8 cellular contexts compared by ENCODE assay signal in genomic region chr7:112516418-112516817, GRCh38. TPM values are rescaled to one million over a fixed set of nuclear protein-coding genes. Genes with fewer than 3 reads are reported as not detected.
A peak's percentile ranks its signal among the peaks of the same experiment; 100 is the strongest.
DNase-seq lines count a peak whose midpoint lies in the region; ATAC-seq, FAIRE-seq and TF ChIP-seq lines count a peak whose summit lies in the region.
"Not testable (repeated sequence)": the region's sequence is repeated elsewhere in the genome, so short reads cannot be mapped to it uniquely, and the experiment has no call there.
"Had no signal": no experiment of that assay in that cellular context is flagged by ENCODE, and none has a peak within 500 bp of the region (broad histone marks: within the 10 kb centered on the region; RNA-seq: fewer than 3 reads in every experiment).

No MANE protein-coding gene starts in this region.

- not testable (repeated sequence) for TF ChIP-seq RAD21 in K562 (CRISPR knock-in tag; conservative IDR thresholded peaks at IDR 0.05 in 1 of 2, IDR thresholded peaks at IDR 0.05 in 1 of 2)

- not testable (repeated sequence) for BruUV-seq in K562 (replicated peaks; lab: Mats Ljungman, UMichigan)

- H3K18ac ChIP-seq in neuronal stem cell (ENCODE audit: low read length) = not testable (repeated sequence)

- not testable (repeated sequence) for H3K23ac ChIP-seq in neuronal stem cell (ENCODE audit: low read depth, low read length, poor library complexity)

- H2BK12ac ChIP-seq in neuronal stem cell (ENCODE audit: low read length) = not testable (repeated sequence)

- not testable (repeated sequence) for H3K4me1 ChIP-seq in K562 (replicated peaks in 1 of 2; ENCODE audit: control insufficient read depth in 2 of 2, insufficient read depth in 2 of 2, low read length in 2 of 2); foreskin keratinocyte; lung (ENCODE audit: control insufficient read depth in 2 of 2, insufficient read depth in 2 of 2, low read length in 2 of 2); neuronal stem cell (ENCODE audit: control insufficient read depth in 2 of 2, insufficient read depth in 1 of 2, low read depth in 1 of 2, low read length in 2 of 2)

- H3K36me3 ChIP-seq in K562 (ENCODE audit: control insufficient read depth, insufficient read depth, low read length); lung (ENCODE audit: control insufficient read depth in 2 of 2, insufficient read depth in 2 of 2, low read length in 2 of 2); neuronal stem cell (replicated peaks in 1 of 2; ENCODE audit: control insufficient read depth in 2 of 2, insufficient read depth in 2 of 2, low read length in 2 of 2): not testable (repeated sequence)

- POLR2A ChIA-PET in K562 (lab: Yijun Ruan, JAX) = not testable (repeated sequence)

- not testable (repeated sequence) for H3K4me2 ChIP-seq in K562 (ENCODE audit: insufficient read depth, low read length); neuronal stem cell (ENCODE audit: insufficient read depth, low read length, poor library complexity, severe bottlenecking)

- CTCF ChIA-PET in K562 (lab: Yijun Ruan, JAX; ENCODE audit: low intra/inter-chr PET ratio) = not testable (repeated sequence)

- TF ChIP-seq POLR2A in K562 (conservative IDR thresholded peaks at IDR 0.05) = not testable (repeated sequence)

- H3K9me3 ChIP-seq in K562 (replicated peaks; ENCODE audit: control insufficient read depth, insufficient read depth, low read depth, low read length); lung (ENCODE audit: control insufficient read depth in 2 of 2, insufficient read depth in 1 of 2, low read length in 1 of 2); neuronal stem cell (replicated peaks in 1 of 2; ENCODE audit: control insufficient read depth in 2 of 2, insufficient read depth in 1 of 2, low read depth in 1 of 2, low read length in 2 of 2): not testable (repeated sequence)

- FAIRE-seq in K562 (lab: Jason Lieb, UNC) = not testable (repeated sequence)

- WGBS in K562 (ENCODE audit: insufficient coverage, low coverage, missing lambda C conversion rate) = 3% methylated on average over 5 of the region's 5 CpGs
- WGBS in lung, 2 donors = 74 to 83% methylated on average over 5 of the region's 5 CpGs
- no CpG with 5 or more reads among the region's 5 CpGs for WGBS in neuronal stem cell (ENCODE audit: extremely low coverage in 2 of 2, insufficient read length in 2 of 2, insufficient replicate concordance in 1 of 2), 2 donors

- H2BK5ac ChIP-seq in neuronal stem cell (ENCODE audit: low read length) = not testable (repeated sequence)

- H3K27ac ChIP-seq in K562 (ENCODE audit: extremely low read depth, low read depth, low read length); foreskin keratinocyte; lung (ENCODE audit: low read depth in 1 of 2, low read length in 1 of 2); neuronal stem cell (replicated peaks; ENCODE audit: low read length): not testable (repeated sequence)

- DNase-seq in NCI-H69 (lab: John Stamatoyannopoulos, UW) = peak; percentile 16
- DNase-seq in K562 (ENCODE audit: extremely low read depth in 1 of 4, low spot score in 3 of 4); foreskin keratinocyte; neuronal stem cell (ENCODE audit: low spot score): not testable (repeated sequence)
- peak; percentile 34 for DNase-seq in dermis blood vessel endothelial cell
- DNase-seq in epithelial cell of esophagus (ENCODE audit: low read depth) = peak; percentile 47
- DNase-seq in lung (ENCODE audit: low spot score) = peak; percentile 6

- not testable (repeated sequence) for H4K8ac ChIP-seq in neuronal stem cell (ENCODE audit: low read depth, low read length)

- not testable (repeated sequence) for H3K9ac ChIP-seq in K562 (ENCODE audit: insufficient read depth in 1 of 2, low read depth in 2 of 2, low read length in 2 of 2); neuronal stem cell (ENCODE audit: low read depth, low read length, poor library complexity)

- not testable (repeated sequence) for H4K91ac ChIP-seq in neuronal stem cell (ENCODE audit: low read depth, low read length, poor library complexity)

- not testable (repeated sequence) for H2BK120ac ChIP-seq in neuronal stem cell (ENCODE audit: low read depth, low read length)

- H3K14ac ChIP-seq in neuronal stem cell (ENCODE audit: low read length) = not testable (repeated sequence)

- peak in 1 of 3 experiments; percentile 8; a peak in 1 of 6 replicates for TF ChIP-seq CTCF in K562 (IDR thresholded peaks at IDR 0.05 in 2 of 3, conservative IDR thresholded peaks at IDR 0.05 in 1 of 3; ENCODE audit: insufficient read depth in 2 of 3, low read depth in 1 of 3, low read length in 3 of 3)
- TF ChIP-seq CTCF in epithelial cell of esophagus (IDR thresholded peaks at IDR 0.05; ENCODE audit: insufficient read depth, low read depth, low read length, missing control alignments); foreskin keratinocyte (conservative IDR thresholded peaks at IDR 0.05); lung (IDR thresholded peaks at IDR 0.05; ENCODE audit: control extremely low read depth, extremely low read depth): not testable (repeated sequence)

- not testable (repeated sequence) for H3K4ac ChIP-seq in neuronal stem cell (ENCODE audit: low read length)

- intact Hi-C loops in K562 (cut with micrococcal nuclease) = loop anchor here (1.0 kb wide), 1 partner anchor 36 kb away; the partner anchor contains the start of gene LSMEM1

- ATAC-seq in K562 (peak; percentile 43), foreskin keratinocyte (peak; percentile 35)
- ATAC-seq in lung (ENCODE audit: insufficient read depth, low FRiP score) = not testable (repeated sequence)

- H2AFZ ChIP-seq in K562 (ENCODE audit: low read depth, low read length) = not testable (repeated sequence)
- H2AFZ ChIP-seq in neuronal stem cell (ENCODE audit: low read length) = peak overlapping the region; percentile 41

- H2AK5ac ChIP-seq in neuronal stem cell (ENCODE audit: low read depth, low read length) = not testable (repeated sequence)

- not testable (repeated sequence) for H3K79me2 ChIP-seq in K562 (ENCODE audit: control insufficient read depth, insufficient read depth, low read length)

- in situ Hi-C loops in K562 (cut with MboI) = not testable (repeated sequence)

- not testable (repeated sequence) for H3K79me1 ChIP-seq in neuronal stem cell (ENCODE audit: low read depth, low read length)

- H3K9me1 ChIP-seq in K562 (ENCODE audit: control insufficient read depth, insufficient read depth, low read length) = not testable (repeated sequence)

- not testable (repeated sequence) for TF ChIP-seq EP300 in K562 (IDR thresholded peaks at IDR 0.05; ENCODE audit: low read length)

- H3K27me3 ChIP-seq in K562 (ENCODE audit: control insufficient read depth in 2 of 2, insufficient read depth in 2 of 2, low read length in 2 of 2) (peaks cover 50 to 59% of the 10 kb centered on the region in 2 experiments), foreskin keratinocyte (peaks cover 21% of the 10 kb centered on the region)
- not testable (repeated sequence) for H3K27me3 ChIP-seq in lung (ENCODE audit: control insufficient read depth, insufficient read depth); neuronal stem cell (ENCODE audit: control insufficient read depth in 3 of 3, insufficient read depth in 3 of 3, low read depth in 1 of 3, low read length in 3 of 3)

- not testable (repeated sequence) for H4K20me1 ChIP-seq in K562 (replicated peaks; ENCODE audit: control insufficient read depth, insufficient read depth, low read length)

- H3K4me3 ChIP-seq in K562; epithelial cell of esophagus (ENCODE audit: low read length); lung; neuronal stem cell (ENCODE audit: low read length in 2 of 2): not testable (repeated sequence)

- not testable (repeated sequence) for H2BK15ac ChIP-seq in neuronal stem cell (ENCODE audit: low read length)

RNA-seq across cellular contexts. Expression of gene LSMEM1, which starts 35.6 kb away (rescaled TPM):
- 0.81 and 4.6 TPM in 2 replicates for total RNA-seq in K562 (2011; cell fraction: chromatin; rRNA removed; ENCODE audit: low replicate concordance)
- 0.33 and 2.5 TPM in 2 replicates for total RNA-seq in K562 (2011; cell fraction: nucleolus; rRNA removed)
- total RNA-seq in K562 (2011; cell fraction: nucleoplasm; rRNA removed) = 3.2 and 5.6 TPM in 2 replicates
- total RNA-seq in K562 (2014; rRNA removed) (0.36 and 0.94 TPM in 2 replicates), K562 (2014; rRNA removed; fragmentation: Illumina TruSeq; extraction: Trizol) (0.58 and 1.5 TPM in 2 replicates), K562 (2015; rRNA removed; fragmentation: Illumina TruSeq; extraction: Trizol) (0.87 and 1.6 TPM in 2 replicates), K562 (2021) (0.53 and 0.63 TPM in 2 replicates), dermis blood vessel endothelial cell (0.17 and 1.3 TPM in 2 replicates), foreskin keratinocyte (0.25 and 0.58 TPM in 2 replicates), lung (1 to 10 TPM; 1.7 to 1.8 TPM)
- polyA plus RNA-seq in K562 (2011; rRNA removed) (1.4 and 1.8 TPM in 2 replicates), K562 (2014; fragmentation: Illumina TruSeq; extraction: Trizol) (0.97 and 1.5 TPM in 2 replicates), K562 (2014; fragmentation: Nextera tagmentation; extraction: Ambion mirVana) (under 1 TPM; 0.17 to 0.34 TPM), K562 (2014; rRNA removed) (0.93 and 1.2 TPM in 2 replicates), foreskin keratinocyte (0.33 and 0.59 TPM in 2 replicates), lung (1 to 10 TPM; 1.7 to 2.7 TPM)
- polyA plus RNA-seq in K562 (2011; cell fraction: cytosol; rRNA removed) = 0.09 and 0.40 TPM in 2 replicates
- polyA plus RNA-seq in K562 (2011; cell fraction: nucleus; rRNA removed) = 0.72 and 1.5 TPM in 2 replicates
- 0.40 and 0.42 TPM in 2 replicates for polyA plus RNA-seq in K562 (2012)
- 0.91 and 1.6 TPM in 2 replicates for polyA minus RNA-seq in K562 (2011; rRNA and poly(A)+ RNA removed)
- polyA minus RNA-seq in K562 (2011; cell fraction: cytosol; rRNA and poly(A)+ RNA removed) = 0.48 TPM in 1 of 2 replicates, not detected in the other
- 0.40 and 1.4 TPM in 2 replicates for polyA minus RNA-seq in K562 (2011; cell fraction: nucleus; rRNA and poly(A)+ RNA removed)
- 0.67 TPM for polyA plus RNA-seq in neuronal stem cell (2013, experiment 1 of 2)
- 0.53 TPM for polyA plus RNA-seq in neuronal stem cell (2013, experiment 2 of 2)
- total RNA-seq: H4 had no signal
